ENCODE assay signal across 8 cellular contexts in the genomic region with DNA sequence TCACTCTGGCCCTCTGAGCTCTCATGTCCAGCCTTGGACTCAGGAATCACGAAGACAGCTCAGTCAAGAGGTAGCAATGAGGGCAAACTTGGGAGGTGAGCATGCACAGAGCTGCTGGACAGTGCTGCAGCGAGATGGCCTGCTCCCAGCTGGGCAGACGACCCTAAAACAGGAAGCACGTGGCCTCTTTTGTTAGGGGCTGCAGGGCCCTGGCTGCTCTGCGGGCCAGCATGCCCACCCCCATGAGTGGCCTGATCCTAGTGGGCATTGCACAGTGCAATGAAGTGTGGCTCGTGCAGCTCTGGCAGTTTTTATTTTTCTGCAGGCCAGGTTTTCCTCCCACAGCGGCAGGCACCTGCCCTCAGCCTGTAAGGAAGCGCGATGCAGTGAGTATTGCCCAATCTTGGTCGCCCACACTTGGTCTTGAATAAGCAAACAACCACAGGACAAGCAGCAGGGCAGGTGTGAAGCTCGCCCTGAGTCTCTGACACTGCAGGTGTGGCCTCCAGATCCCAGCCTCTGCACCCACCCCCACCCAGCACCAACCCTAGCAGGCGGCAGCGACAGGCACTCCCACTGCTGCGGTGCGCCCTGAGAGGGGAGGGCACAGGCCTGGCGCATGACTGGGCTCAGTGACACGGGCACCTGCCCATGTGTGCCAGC.
A peak's percentile ranks its signal among the peaks of the same experiment; 100 is the strongest.
DNase-seq lines count a peak whose midpoint lies in the region; ATAC-seq and FAIRE-seq lines count a peak whose summit lies in the region.

No MANE protein-coding gene starts in this region.

- WGBS in small intestine, 3 donors = 15 to 48% (median 26%) methylated on average over 17 of the region's 17 CpGs

- H3K27ac ChIP-seq in small intestine (ENCODE audit: low read depth in 1 of 2, low read length in 1 of 2) = peak overlapping the region in 1 of 2 donors; percentile 19

- peaks cover 24% of the 10 kb centered on the region for H3K36me3 Mint-ChIP-seq in activated naive CD8-positive, alpha-beta T cell treated with anti-CD3 and anti-CD28 coated beads, Interleukin-2, amount 10 ng/mL, durations not matched to agents 7 days and 5 days

- no peaks in the 10 kb centered on the region for H3K36me3 ChIP-seq in small intestine (ENCODE audit: control insufficient read depth in 2 of 2, insufficient read depth in 2 of 2, low read length in 2 of 2)

- peak overlapping the region; percentile 79 for H3K27ac Mint-ChIP-seq in activated naive CD8-positive, alpha-beta T cell treated with anti-CD3 and anti-CD28 coated beads, Interleukin-2, amount 10 ng/mL, durations not matched to agents 7 days and 5 days

- ATAC-seq in activated naive CD8-positive, alpha-beta T cell treated with anti-CD3 and anti-CD28 coated beads, Interleukin-2, amount 10 ng/mL, durations not matched to agents 7 days and 5 days (ENCODE audit: low read depth) = peak; percentile 43

- POLR2A ChIA-PET in activated naive CD8-positive, alpha-beta T cell treated with anti-CD3 and anti-CD28 coated beads, Interleukin-2, amount 10 ng/mL, durations not matched to agents 7 days and 5 days (lab: Charles Lee) = interaction anchor here (1.6 kb wide), 1 partner anchor 102 kb away, joined by 3 read pairs; no protein-coding TSS in a partner anchor

- peak; percentile 58 for DNase-seq in stimulated activated CD4-positive, alpha-beta T cell treated with anti-CD3 and anti-CD28 coated beads, Interleukin-15, amount 100 ng/mL, for 24 hours
- DNase-seq in stimulated activated CD4-positive, alpha-beta T cell treated with anti-CD3 and anti-CD28 coated beads, Interleukin-2, amount 100 ng/mL, for 48 hours = no peak
- DNase-seq in NCI-H748 (lab: John Stamatoyannopoulos, UW; ENCODE audit: unreplicated experiment) = peak; percentile 76
- no peak for DNase-seq in activated naive CD8-positive, alpha-beta T cell treated with anti-CD3 and anti-CD28 coated beads, Interleukin-2, amount 10 ng/mL, durations not matched to agents 7 days and 5 days
- DNase-seq in small intestine = peak; percentile 78
- DNase-seq in NCI-H128 (lab: John Stamatoyannopoulos, UW; ENCODE audit: unreplicated experiment) = no peak
- DNase-seq in cortex of kidney (lab: John Stamatoyannopoulos, UW) = no peak
- no peak for DNase-seq in OCI-M1 (lab: John Stamatoyannopoulos, UW)

- no peaks in the 10 kb centered on the region for H3K9me3 Mint-ChIP-seq in activated naive CD8-positive, alpha-beta T cell treated with anti-CD3 and anti-CD28 coated beads, Interleukin-2, amount 10 ng/mL, durations not matched to agents 7 days and 5 days

- FAIRE-seq in small intestine (lab: Jason Lieb, UNC) = no peak

- peaks cover 0 to 5% of the 10 kb centered on the region in 2 donors for H3K4me1 ChIP-seq in small intestine (ENCODE audit: control insufficient read depth in 2 of 2, insufficient read depth in 1 of 2, low read depth in 1 of 2, low read length in 1 of 2)

- no peaks in the 10 kb centered on the region for H3K27me3 ChIP-seq in small intestine (ENCODE audit: control insufficient read depth in 2 of 2, insufficient read depth in 2 of 2, low read length in 2 of 2)

- H3K4me3 Mint-ChIP-seq in activated naive CD8-positive, alpha-beta T cell treated with anti-CD3 and anti-CD28 coated beads, Interleukin-2, amount 10 ng/mL, durations not matched to agents 7 days and 5 days = no peak overlapping the region

- H3K9me3 ChIP-seq in small intestine (ENCODE audit: control insufficient read depth, low read depth) = no peaks in the 10 kb centered on the region

- no peak overlapping the region for H3K4me3 ChIP-seq in small intestine (ENCODE audit: low read depth in 1 of 2, low read length in 2 of 2)

- H3K27me3 Mint-ChIP-seq in activated naive CD8-positive, alpha-beta T cell treated with anti-CD3 and anti-CD28 coated beads, Interleukin-2, amount 10 ng/mL, durations not matched to agents 7 days and 5 days = no peaks in the 10 kb centered on the region

- peaks cover 67% of the 10 kb centered on the region for H3K4me1 Mint-ChIP-seq in activated naive CD8-positive, alpha-beta T cell treated with anti-CD3 and anti-CD28 coated beads, Interleukin-2, amount 10 ng/mL, durations not matched to agents 7 days and 5 days

Comparison
In these comparisons a context has a peak if more than half of its experiments do, and no peak if none do; other contexts are left out.
1. DNase-seq: peak in stimulated activated CD4-positive, alpha-beta T cell treated with anti-CD3 and anti-CD28 coated beads, Interleukin-15, amount 100 ng/mL, for 24 hours (single experiment), NCI-H748 (single experiment) and small intestine (single experiment); none in stimulated activated CD4-positive, alpha-beta T cell treated with anti-CD3 and anti-CD28 coated beads, Interleukin-2, amount 100 ng/mL, for 48 hours (0 of 2), activated naive CD8-positive, alpha-beta T cell treated with anti-CD3 and anti-CD28 coated beads, Interleukin-2, amount 10 ng/mL, durations not matched to agents 7 days and 5 days (single experiment), NCI-H128 (single experiment), cortex of kidney (single experiment) and OCI-M1 (single experiment).